Comparison of ENCODE assay signal across 1 cellular context in the genomic region with DNA sequence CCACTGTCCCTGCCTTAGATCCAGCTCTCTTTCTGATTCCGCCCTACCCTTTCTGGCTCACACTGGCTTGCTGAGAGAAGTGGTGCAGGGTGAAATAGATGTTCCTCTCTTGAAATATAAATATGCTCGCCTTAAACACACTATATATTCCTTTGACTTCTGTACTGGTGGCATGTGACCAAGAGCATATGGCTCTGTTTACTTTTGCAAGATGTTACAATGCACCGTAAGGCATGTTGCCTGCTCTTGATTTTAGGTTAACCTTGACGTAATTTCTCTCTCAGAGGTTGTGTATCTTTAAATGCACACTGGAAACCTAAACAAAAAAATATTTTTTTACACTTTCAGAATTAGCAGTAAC.
TF ChIP-seq lines count a peak whose summit lies in the region.

No MANE protein-coding gene starts in this region.

TF ChIP-seq in H1, 55 proteins besides CTCF, POLR2A, EP300 and RAD21:
- TF ChIP-seq, protein P1, sequence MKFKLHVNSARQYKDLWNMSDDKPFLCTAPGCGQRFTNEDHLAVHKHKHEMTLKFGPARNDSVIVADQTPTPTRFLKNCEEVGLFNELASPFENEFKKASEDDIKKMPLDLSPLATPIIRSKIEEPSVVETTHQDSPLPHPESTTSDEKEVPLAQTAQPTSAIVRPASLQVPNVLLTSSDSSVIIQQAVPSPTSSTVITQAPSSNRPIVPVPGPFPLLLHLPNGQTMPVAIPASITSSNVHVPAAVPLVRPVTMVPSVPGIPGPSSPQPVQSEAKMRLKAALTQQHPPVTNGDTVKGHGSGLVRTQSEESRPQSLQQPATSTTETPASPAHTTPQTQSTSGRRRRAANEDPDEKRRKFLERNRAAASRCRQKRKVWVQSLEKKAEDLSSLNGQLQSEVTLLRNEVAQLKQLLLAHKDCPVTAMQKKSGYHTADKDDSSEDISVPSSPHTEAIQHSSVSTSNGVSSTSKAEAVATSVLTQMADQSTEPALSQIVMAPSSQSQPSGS (IDR thresholded peaks at IDR 0.05; ENCODE audit: low read length) = no peak
- no peak for TF ChIP-seq RXRA (IDR thresholded peaks at IDR 0.05; ENCODE audit: insufficient read depth, low read depth, low read length)
- TF ChIP-seq SIRT6 (IDR thresholded peaks at IDR 0.05; ENCODE audit: low read length) = no peak
- TF ChIP-seq, protein P2, sequence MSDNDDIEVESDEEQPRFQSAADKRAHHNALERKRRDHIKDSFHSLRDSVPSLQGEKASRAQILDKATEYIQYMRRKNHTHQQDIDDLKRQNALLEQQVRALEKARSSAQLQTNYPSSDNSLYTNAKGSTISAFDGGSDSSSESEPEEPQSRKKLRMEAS (IDR thresholded peaks at IDR 0.05) = 0 out of 2 replicates have a peak, but pooled peaks have one; percentile 3
- no peak for TF ChIP-seq SIX5 (IDR thresholded peaks at IDR 0.05; ENCODE audit: low read depth, low read length)
- TF ChIP-seq SAP30 (IDR thresholded peaks at IDR 0.05; ENCODE audit: insufficient read depth, insufficient replicate concordance, low read length) = peak; percentile 25
- no peak for TF ChIP-seq POLR2AphosphoS5 (IDR thresholded peaks at IDR 0.05; ENCODE audit: low read depth, low read length)
- TF ChIP-seq TAF1 (IDR thresholded peaks at IDR 0.05; ENCODE audit: low read depth, low read length) = no peak
- no peak for TF ChIP-seq CBX5 (IDR thresholded peaks at IDR 0.05; ENCODE audit: low read depth, low read length)
